23 cellular contexts compared by ENCODE assay signal in the genomic region with DNA sequence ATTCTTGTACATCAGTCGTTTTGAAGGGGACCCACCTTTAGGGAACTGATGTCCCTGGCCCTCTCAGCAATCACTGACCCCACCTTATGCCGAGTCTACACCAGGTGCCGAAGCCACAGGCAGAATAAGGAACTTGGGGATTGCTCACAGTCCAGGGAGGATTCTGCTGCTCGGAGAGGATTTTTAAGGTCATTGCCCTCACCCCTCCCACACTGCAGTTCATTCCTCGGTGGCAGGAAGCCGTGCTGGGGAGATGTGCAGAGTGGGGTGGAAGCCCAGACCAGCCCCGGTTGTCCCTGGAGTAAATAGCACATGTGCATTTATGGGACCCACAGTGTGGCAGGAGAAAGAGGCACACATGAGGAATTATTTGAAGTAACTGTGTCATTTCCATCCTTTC. TPM values are rescaled to one million over a fixed set of nuclear protein-coding genes. Genes with fewer than 3 reads are reported as not detected.
A peak's percentile ranks its signal among the peaks of the same experiment; 100 is the strongest.
DNase-seq lines count a peak whose midpoint lies in the region; ATAC-seq and FAIRE-seq lines count a peak whose summit lies in the region.
"Had no signal": no experiment of that assay in that cellular context is flagged by ENCODE, and none has a peak within 500 bp of the region (broad histone marks: within the 10 kb centered on the region; RNA-seq: fewer than 3 reads in every experiment).

No MANE protein-coding gene starts in this region.

- H3K4me3 ChIP-seq in small intestine (ENCODE audit: low read depth in 1 of 2, low read length in 2 of 2) = no peak overlapping the region
- H3K4me3 ChIP-seq: ascending aorta, K562, transverse colon had no signal

- no peaks in the 10 kb centered on the region for H3K27me3 Mint-ChIP-seq in activated CD4-positive, alpha-beta T cell treated with anti-CD3 and anti-CD28 coated beads, Interleukin-2, amount 10 ng/mL, durations not matched to agents 24 days and 14 days
- H3K27me3 Mint-ChIP-seq in activated T-cell treated with anti-CD3 and anti-CD28 coated beads, Interleukin-2, amount 50 U/mL, for 72 hours (ENCODE audit: low read depth) = no peaks in the 10 kb centered on the region

- H3K36me3 ChIP-seq in small intestine (ENCODE audit: control insufficient read depth in 2 of 2, insufficient read depth in 2 of 2, low read length in 2 of 2) = no peaks in the 10 kb centered on the region
- H3K36me3 ChIP-seq: ascending aorta, transverse colon had no signal

- no peak for DNase-seq in activated CD4-positive, alpha-beta T cell treated with anti-CD3 and anti-CD28 coated beads, Interleukin-2, amount 10 ng/mL, durations not matched to agents 24 days and 14 days
- no peak for DNase-seq in activated CD4-positive, alpha-beta T cell treated with anti-CD3 and anti-CD28 coated beads for 48 hours
- DNase-seq in UCSD-AML1 (lab: John Stamatoyannopoulos, UW; ENCODE audit: unreplicated experiment) (peak; percentile 46), kidney tubule cell (ENCODE audit: low spot score) (peak; percentile 15), small intestine (peak; percentile 32), NCI-H187 treated with DMSO at 0.1 percent for 48 hours (lab: John Stamatoyannopoulos, UW) (no peak)
- no peak for DNase-seq in activated T-cell treated with anti-CD3 and anti-CD28 coated beads, Interleukin-2, amount 50 U/mL, for 72 hours
- DNase-seq: 8988T; activated CD8-positive, alpha-beta memory T cell treated with anti-CD3 and anti-CD28 coated beads for 24 hours; activated effector memory CD4-positive, alpha-beta T cell treated with anti-CD3 and anti-CD28 coated beads, Interleukin-2, amount 50 U/mL, for 16 hours; C1 segment of cervical spinal cord; foreskin melanocyte; H9; NCI-H82; stimulated activated CD4-positive, alpha-beta T cell treated with anti-CD3 and anti-CD28 coated beads, Interleukin-12 subunit alpha, Interleukin-12 subunit beta, amount 100 ng/mL, for 4 hours had no signal

- no peaks in the 10 kb centered on the region for H3K27me3 ChIP-seq in small intestine (ENCODE audit: control insufficient read depth in 2 of 2, insufficient read depth in 2 of 2, low read length in 2 of 2)
- H3K27me3 ChIP-seq: ascending aorta, transverse colon had no signal

- H3K9me3 Mint-ChIP-seq in activated CD4-positive, alpha-beta T cell treated with anti-CD3 and anti-CD28 coated beads, Interleukin-2, amount 10 ng/mL, durations not matched to agents 24 days and 14 days = no peaks in the 10 kb centered on the region
- H3K9me3 Mint-ChIP-seq in activated T-cell treated with anti-CD3 and anti-CD28 coated beads, Interleukin-2, amount 50 U/mL, for 72 hours = no peaks in the 10 kb centered on the region
- H3K9me3 Mint-ChIP-seq: H9 had no signal

- intact Hi-C loops in activated CD4-positive, alpha-beta T cell treated with anti-CD3 and anti-CD28 coated beads, Interleukin-2, amount 10 ng/mL, durations not matched to agents 24 days and 14 days (cut with micrococcal nuclease) = no loop called here

- peaks cover 0 to 18% of the 10 kb centered on the region in 2 donors for H3K4me1 ChIP-seq in small intestine (ENCODE audit: control insufficient read depth in 2 of 2, insufficient read depth in 1 of 2, low read depth in 1 of 2, low read length in 1 of 2)
- H3K4me1 ChIP-seq: ascending aorta had no signal

- H3K27ac Mint-ChIP-seq in activated CD4-positive, alpha-beta T cell treated with anti-CD3 and anti-CD28 coated beads, Interleukin-2, amount 10 ng/mL, durations not matched to agents 24 days and 14 days = no peak overlapping the region
- no peak overlapping the region for H3K27ac Mint-ChIP-seq in activated T-cell treated with anti-CD3 and anti-CD28 coated beads, Interleukin-2, amount 50 U/mL, for 72 hours
- H3K27ac Mint-ChIP-seq: H9, progenitor cell of endocrine pancreas had no signal

- peaks cover 34% of the 10 kb centered on the region for H3K4me1 Mint-ChIP-seq in activated CD4-positive, alpha-beta T cell treated with anti-CD3 and anti-CD28 coated beads, Interleukin-2, amount 10 ng/mL, durations not matched to agents 24 days and 14 days
- H3K4me1 Mint-ChIP-seq in activated T-cell treated with anti-CD3 and anti-CD28 coated beads, Interleukin-2, amount 50 U/mL, for 72 hours (ENCODE audit: low read depth) = peaks cover 14% of the 10 kb centered on the region

- no peak overlapping the region for H3K27ac ChIP-seq in small intestine (ENCODE audit: low read depth in 1 of 2, low read length in 1 of 2)
- H3K27ac ChIP-seq: ascending aorta, VCaP had no signal

- no peak for ATAC-seq in GM18861 (IDR thresholded peaks at IDR 0.05; ENCODE audit: unreplicated experiment)
- ATAC-seq in activated T-cell treated with anti-CD3 and anti-CD28 coated beads, Interleukin-2, amount 50 U/mL, for 72 hours (replicated peaks in 1 of 2) = no peak
- ATAC-seq: K562, Panc1 had no signal

- no peak for FAIRE-seq in small intestine (lab: Jason Lieb, UNC)
- FAIRE-seq: endometrium, K562 had no signal

- peaks cover 2% of the 10 kb centered on the region for H3K36me3 Mint-ChIP-seq in activated CD4-positive, alpha-beta T cell treated with anti-CD3 and anti-CD28 coated beads, Interleukin-2, amount 10 ng/mL, durations not matched to agents 24 days and 14 days (ENCODE audit: low read depth)
- H3K36me3 Mint-ChIP-seq in activated T-cell treated with anti-CD3 and anti-CD28 coated beads, Interleukin-2, amount 50 U/mL, for 72 hours (ENCODE audit: insufficient read depth in 2 of 2) = no peaks in the 10 kb centered on the region

- H3K9me3 ChIP-seq in small intestine (ENCODE audit: control insufficient read depth, low read depth) = no peaks in the 10 kb centered on the region
- H3K9me3 ChIP-seq: ascending aorta, transverse colon had no signal

- peak overlapping the region; percentile 65 for H3K4me3 Mint-ChIP-seq in activated CD4-positive, alpha-beta T cell treated with anti-CD3 and anti-CD28 coated beads, Interleukin-2, amount 10 ng/mL, durations not matched to agents 24 days and 14 days
- no peak overlapping the region for H3K4me3 Mint-ChIP-seq in activated T-cell treated with anti-CD3 and anti-CD28 coated beads, Interleukin-2, amount 50 U/mL, for 72 hours
- H3K4me3 Mint-ChIP-seq: H9 had no signal

- WGBS in small intestine, 3 donors = 21 to 46% (median 31%) methylated on average over 7 of the region's 7 CpGs

RNA-seq across cellular contexts. Expression of a gene that starts 50.4 kb away (rescaled TPM):
- 0.63 and 1.8 TPM in 2 replicates for total RNA-seq in activated CD4-positive, alpha-beta T cell treated with anti-CD3 and anti-CD28 coated beads, Interleukin-2, amount 10 ng/mL, durations not matched to agents 24 days and 14 days
- polyA plus RNA-seq in small intestine = 1 to 10 TPM in 1 of 3 donors, under 1 TPM in 2; 0.45 to 1.3 (median 0.81) TPM
- 1 to 10 TPM in 1 of 2 donors, under 1 TPM in 1; 0.72 to 1.9 TPM for total RNA-seq in activated T-cell treated with anti-CD3 and anti-CD28 coated beads, Interleukin-2, amount 50 U/mL, for 72 hours
- total RNA-seq: H9 had no signal

Comparison
In these comparisons a context has a peak if more than half of its experiments do, and no peak if none do; other contexts are left out.
1. DNase-seq: peak in UCSD-AML1 (single experiment), kidney tubule cell (single experiment) and small intestine (single experiment); none in activated CD4-positive, alpha-beta T cell treated with anti-CD3 and anti-CD28 coated beads, Interleukin-2, amount 10 ng/mL, durations not matched to agents 24 days and 14 days (single experiment), activated CD4-positive, alpha-beta T cell treated with anti-CD3 and anti-CD28 coated beads for 48 hours (single experiment), NCI-H187 treated with DMSO at 0.1 percent for 48 hours (single experiment) and activated T-cell treated with anti-CD3 and anti-CD28 coated beads, Interleukin-2, amount 50 U/mL, for 72 hours (0 of 2).